In the genomic region with DNA sequence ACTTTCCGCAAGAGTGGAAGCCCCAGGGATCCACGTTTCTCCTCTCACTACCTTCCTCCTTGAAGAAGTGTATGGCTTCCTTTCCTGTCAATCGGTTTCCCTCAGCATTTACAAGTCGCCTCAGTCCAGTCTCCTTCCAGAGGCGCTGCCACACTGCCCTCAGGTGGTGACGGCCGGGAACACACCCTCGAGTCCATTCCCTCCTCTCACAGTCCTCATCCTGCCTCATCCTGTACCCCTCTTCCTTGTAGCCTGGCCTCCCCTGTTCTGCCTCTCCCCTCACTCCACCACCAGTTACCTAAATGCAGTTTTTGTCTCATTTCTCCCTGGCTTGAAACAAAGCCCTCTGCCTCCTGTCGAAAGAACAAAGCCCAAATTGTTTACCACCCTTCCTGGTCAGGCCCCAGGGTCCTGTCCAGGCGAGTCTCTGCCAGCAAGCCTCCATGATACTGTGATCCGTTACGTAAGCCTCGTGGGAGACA, we compare ENCODE assay signal across 8 cellular contexts. TPM values are rescaled to one million over a fixed set of nuclear protein-coding genes. Genes with fewer than 3 reads are reported as not detected.
DNase-seq lines count a peak whose midpoint lies in the region; ATAC-seq, FAIRE-seq and TF ChIP-seq lines count a peak whose summit lies in the region.

No MANE protein-coding gene starts in this region.

- no peaks in the 10 kb centered on the region for H3K27me3 ChIP-seq in breast epithelium
- H3K27me3 ChIP-seq in keratinocyte (ENCODE audit: control insufficient read depth, extremely low read depth, insufficient read depth, low read length): no peaks in the 10 kb centered on the region

- POLR2A ChIA-PET in activated B cell treated with CpG ODN at 0.5 μM for 24 hours (lab: Charles Lee): interaction anchor here (1.2 to 1.4 kb wide), 2 partner anchors 23 to 34 kb away, joined by 4 to 9 read pairs; a partner anchor contains a TSS

- no peaks in the 10 kb centered on the region for H3K79me2 ChIP-seq in keratinocyte (ENCODE audit: control insufficient read depth, insufficient read depth, low read length)

- intact Hi-C loops in Calu3 (cut with micrococcal nuclease; ENCODE audit: unreplicated experiment) (loop anchor here (1.0 to 2.0 kb wide), 3 partner anchors 70 to 120 kb away; no protein-coding TSS in a partner anchor), activated B cell treated with CpG ODN at 0.5 μM for 24 hours (cut with micrococcal nuclease) (loop anchor here (1.0 to 2.0 kb wide), 10 partner anchors 24 to 322 kb away; a partner anchor contains a TSS), breast epithelium (cut with DNase I; ENCODE audit: low total_unique reads) (loop anchor here (10.0 kb wide), 1 partner anchor 66 kb away; no protein-coding TSS in a partner anchor)

- H3K4me1 Mint-ChIP-seq in Calu3 (ENCODE audit: low read depth, unreplicated experiment) (peaks cover 18% of the 10 kb centered on the region), activated B cell treated with CpG ODN at 0.5 μM for 24 hours (peaks cover 7% of the 10 kb centered on the region)

- ATAC-seq in HG02798 (IDR thresholded peaks at IDR 0.05; ENCODE audit: poor library complexity, unreplicated experiment): peak; percentile 58
- peak; percentile 100 for ATAC-seq in activated B cell treated with CpG ODN at 0.5 μM for 24 hours (ENCODE audit: low read depth)
- ATAC-seq in HG03378 (IDR thresholded peaks at IDR 0.05; ENCODE audit: unreplicated experiment): no peak

- H3K4me1 ChIP-seq in breast epithelium: peaks cover 0 to 6% of the 10 kb centered on the region in 2 donors
- peaks cover 15% of the 10 kb centered on the region for H3K4me1 ChIP-seq in keratinocyte (ENCODE audit: control insufficient read depth, extremely low read depth, insufficient read depth, low read length)

- H3K9me1 ChIP-seq in keratinocyte (ENCODE audit: control insufficient read depth, extremely low read depth, insufficient read depth, low read length): no peaks in the 10 kb centered on the region

- DNase-seq in Calu3: peak; percentile 94
- DNase-seq in NCI-H345 treated with DMSO at 0.1 percent for 48 hours (lab: John Stamatoyannopoulos, UW; ENCODE audit: unreplicated experiment): peak; percentile 26
- peak; percentile 85 for DNase-seq in activated B cell treated with CpG ODN at 0.5 μM for 24 hours
- peak; percentile 85 to 92 for DNase-seq in breast epithelium (ENCODE audit: low spot score in 2 of 2)
- DNase-seq in keratinocyte (ENCODE audit: low read depth, low spot score): peak; percentile 60
- DNase-seq in stimulated activated CD4-positive, alpha-beta T cell treated with anti-CD3 and anti-CD28 coated beads, Interleukin-1b, Interleukin-23, amount 100 ng/mL, for 1 hour (ENCODE audit: low read depth in 2 of 2): peak; percentile 81 to 93

- no TSS peak for BruUV-seq in Calu3 (replicated peaks; lab: Mats Ljungman, UMichigan)

- no peaks in the 10 kb centered on the region for H3K27me3 Mint-ChIP-seq in Calu3 (ENCODE audit: unreplicated experiment)
- H3K27me3 Mint-ChIP-seq in activated B cell treated with CpG ODN at 0.5 μM for 24 hours: no peaks in the 10 kb centered on the region

- H3K36me3 ChIP-seq in breast epithelium (peaks cover 5% of the 10 kb centered on the region), keratinocyte (ENCODE audit: control insufficient read depth in 2 of 2, extremely low read depth in 1 of 2, insufficient read depth in 2 of 2, low read length in 2 of 2) (no peaks in the 10 kb centered on the region)

- H3K9me3 Mint-ChIP-seq in Calu3 (ENCODE audit: low read depth, unreplicated experiment) (no peaks in the 10 kb centered on the region), activated B cell treated with CpG ODN at 0.5 μM for 24 hours (no peaks in the 10 kb centered on the region)

- H3K36me3 Mint-ChIP-seq in Calu3 (ENCODE audit: insufficient read depth, unreplicated experiment): no peaks in the 10 kb centered on the region
- no peaks in the 10 kb centered on the region for H3K36me3 Mint-ChIP-seq in activated B cell treated with CpG ODN at 0.5 μM for 24 hours (ENCODE audit: low read depth)

- peak overlapping the region; percentile 37 for H3K27ac Mint-ChIP-seq in Calu3 (ENCODE audit: unreplicated experiment)
- peak overlapping the region; percentile 56 for H3K27ac Mint-ChIP-seq in activated B cell treated with CpG ODN at 0.5 μM for 24 hours

- no peaks in the 10 kb centered on the region for H4K20me1 ChIP-seq in keratinocyte (ENCODE audit: control insufficient read depth, extremely low read depth, insufficient read depth, low read length)

- no peak for TF ChIP-seq POLR2A in breast epithelium (IDR thresholded peaks at IDR 0.05)

- CTCF ChIA-PET in Calu3 (lab: Charles Lee): interaction anchor here (0.6 to 2.5 kb wide), 2 partner anchors 49 to 78 kb away, joined by 7 to 11 read pairs; no protein-coding TSS in a partner anchor
- CTCF ChIA-PET in activated B cell treated with CpG ODN at 0.5 μM for 24 hours (lab: Charles Lee): interaction anchor here (0.5 to 3.0 kb wide), 7 partner anchors 15 to 321 kb away, joined by 3 to 48 read pairs (median 4); a partner anchor contains a TSS

- H3K9ac ChIP-seq in keratinocyte (ENCODE audit: control insufficient read depth, extremely low read depth, insufficient read depth, low read length): peak overlapping the region; percentile 5

- no peaks in the 10 kb centered on the region for H3K9me3 ChIP-seq in breast epithelium
- H3K9me3 ChIP-seq in keratinocyte (ENCODE audit: control insufficient read depth, low read depth, low read length): no peaks in the 10 kb centered on the region

- H3K27ac ChIP-seq in breast epithelium (peak overlapping the region; percentile 68), keratinocyte (ENCODE audit: control insufficient read depth, insufficient read depth, low read length) (no peak overlapping the region)

- FAIRE-seq in keratinocyte (lab: Jason Lieb, UNC): peak; percentile 99

- no peak overlapping the region for H3K4me2 ChIP-seq in keratinocyte (ENCODE audit: control insufficient read depth, extremely low read depth, insufficient read depth, low read depth, low read length)

- peak overlapping the region; percentile 66 for H2AFZ ChIP-seq in keratinocyte (ENCODE audit: control insufficient read depth, low read length)

- TF ChIP-seq CTCF in Calu3 (IDR thresholded peaks at IDR 0.05; ENCODE audit: unreplicated experiment) (peak; percentile 95), activated B cell treated with CpG ODN at 0.5 μM for 24 hours (IDR thresholded peaks at IDR 0.05) (peak; percentile 44), breast epithelium (IDR thresholded peaks at IDR 0.05) (peak; percentile 92 to 94 (median 93)), keratinocyte (optimal IDR thresholded peaks at IDR 0.05 in 1 of 3, IDR thresholded peaks at IDR 0.05 in 1 of 3, conservative IDR thresholded peaks at IDR 0.05 in 1 of 3; ENCODE audit: extremely low read depth in 1 of 3, insufficient read depth in 2 of 3, low read length in 3 of 3) (peak; percentile 98 to 100 (median 99))

- dilution Hi-C loops in keratinocyte (cut with MboI; ENCODE audit: extremely low pct_ligation_motif_present, low sequenced_read_pairs): no loop called here

- no peak overlapping the region for H3K4me3 Mint-ChIP-seq in Calu3 (ENCODE audit: low read depth, unreplicated experiment)
- peak overlapping the region; percentile 20 for H3K4me3 Mint-ChIP-seq in activated B cell treated with CpG ODN at 0.5 μM for 24 hours

- H3K4me3 ChIP-seq in breast epithelium (no peak overlapping the region), keratinocyte (ENCODE audit: control insufficient read depth in 2 of 3, extremely low read depth in 1 of 3, insufficient read depth in 2 of 3, low read depth in 1 of 3, low read length in 3 of 3) (no peak overlapping the region)

RNA-seq across cellular contexts. Expression of a gene that starts 23.2 kb away (rescaled TPM):
- total RNA-seq in Calu3 (2022): 35.2 and 42.7 TPM in 2 replicates
- 59.8 and 62.7 TPM in 2 replicates for total RNA-seq in activated B cell treated with CpG ODN at 0.5 μM for 24 hours
- total RNA-seq in breast epithelium: 10 to 100 TPM; 31.8 to 49.5 (median 39.7) TPM
- polyA plus RNA-seq in keratinocyte: 41.3 to 67.8 TPM (median 45.3 TPM) in 3 replicates
- polyA plus RNA-seq in keratinocyte (2011; ENCODE audit: low read depth): 12.7 TPM
- polyA plus RNA-seq in keratinocyte (2011; cell fraction: cytosol; rRNA removed): 43.5 and 55.1 TPM in 2 replicates
- polyA plus RNA-seq in keratinocyte (2011; cell fraction: nucleus; rRNA removed): 15.1 and 19.6 TPM in 2 replicates
- 28.2 and 48.4 TPM in 2 replicates for polyA plus RNA-seq in keratinocyte (2012; ENCODE audit: low replicate concordance)
- 29.0 to 51.7 TPM (median 34.5 TPM) in 3 replicates for polyA minus RNA-seq in keratinocyte
- 41.6 TPM for polyA minus RNA-seq in keratinocyte (2011; cell fraction: cytosol; rRNA and poly(A)+ RNA removed)
- polyA minus RNA-seq in keratinocyte (2011; cell fraction: nucleus; rRNA and poly(A)+ RNA removed): 6.8 and 8.8 TPM in 2 replicates

RNA-seq across cellular contexts. Expression of a gene that starts 29.4 kb away (rescaled TPM):
- 2.0 and 3.0 TPM in 2 replicates for total RNA-seq in Calu3 (2022)
- total RNA-seq in activated B cell treated with CpG ODN at 0.5 μM for 24 hours: 1.2 and 1.8 TPM in 2 replicates
- total RNA-seq in breast epithelium: 10 to 100 TPM; 12.5 to 19.3 (median 15.1) TPM
- polyA plus RNA-seq in keratinocyte: 7.1 to 12.5 TPM (median 9.5 TPM) in 3 replicates
- polyA plus RNA-seq in keratinocyte (2011; ENCODE audit: low read depth): 6.0 TPM
- 5.4 and 7.7 TPM in 2 replicates for polyA plus RNA-seq in keratinocyte (2011; cell fraction: cytosol; rRNA removed)
- polyA plus RNA-seq in keratinocyte (2011; cell fraction: nucleus; rRNA removed): 7.7 and 8.5 TPM in 2 replicates
- 6.5 and 7.2 TPM in 2 replicates for polyA plus RNA-seq in keratinocyte (2012; ENCODE audit: low replicate concordance)
- polyA minus RNA-seq in keratinocyte: 6.1 to 13.7 TPM (median 10.1 TPM) in 3 replicates
- polyA minus RNA-seq in keratinocyte (2011; cell fraction: cytosol; rRNA and poly(A)+ RNA removed): 6.7 TPM
- 2.4 and 7.1 TPM in 2 replicates for polyA minus RNA-seq in keratinocyte (2011; cell fraction: nucleus; rRNA and poly(A)+ RNA removed)

RNA-seq across cellular contexts. Expression of a gene that starts 35.2 kb away (rescaled TPM):
- total RNA-seq in Calu3 (2022) (44.5 and 52.1 TPM in 2 replicates), activated B cell treated with CpG ODN at 0.5 μM for 24 hours (62.7 and 63.7 TPM in 2 replicates), breast epithelium (10 to 100 TPM; 22.5 to 36.0 (median 26.2) TPM)
- 8.5 to 10.4 TPM (median 10.3 TPM) in 3 replicates for polyA plus RNA-seq in keratinocyte
- 14.7 TPM for polyA plus RNA-seq in keratinocyte (2011; ENCODE audit: low read depth)
- 6.1 and 7.0 TPM in 2 replicates for polyA plus RNA-seq in keratinocyte (2011; cell fraction: cytosol; rRNA removed)
- polyA plus RNA-seq in keratinocyte (2011; cell fraction: nucleus; rRNA removed): 19.3 and 23.3 TPM in 2 replicates
- polyA plus RNA-seq in keratinocyte (2012; ENCODE audit: low replicate concordance): 9.8 and 17.6 TPM in 2 replicates
- polyA minus RNA-seq in keratinocyte: 14.0 to 28.2 TPM (median 16.3 TPM) in 3 replicates
- 6.3 TPM for polyA minus RNA-seq in keratinocyte (2011; cell fraction: cytosol; rRNA and poly(A)+ RNA removed)
- 7.2 and 8.5 TPM in 2 replicates for polyA minus RNA-seq in keratinocyte (2011; cell fraction: nucleus; rRNA and poly(A)+ RNA removed)

RNA-seq across cellular contexts. Expression of a gene that starts 43.3 kb away (rescaled TPM):
- total RNA-seq in Calu3 (2022): 84.1 and 97.8 TPM in 2 replicates
- total RNA-seq in activated B cell treated with CpG ODN at 0.5 μM for 24 hours: 63.5 and 67.0 TPM in 2 replicates
- 10 to 100 TPM; 72.9 to 99.1 (median 79.3) TPM for total RNA-seq in breast epithelium
- 74.2 to 133 TPM (median 130 TPM) in 3 replicates for polyA plus RNA-seq in keratinocyte
- polyA plus RNA-seq in keratinocyte (2011; ENCODE audit: low read depth): 98.8 TPM
- 127 and 178 TPM in 2 replicates for polyA plus RNA-seq in keratinocyte (2011; cell fraction: cytosol; rRNA removed)
- polyA plus RNA-seq in keratinocyte (2011; cell fraction: nucleus; rRNA removed): 46.1 and 50.4 TPM in 2 replicates
- 60.5 and 118 TPM in 2 replicates for polyA plus RNA-seq in keratinocyte (2012; ENCODE audit: low replicate concordance)
- polyA minus RNA-seq in keratinocyte: 11.5 to 46.4 TPM (median 28.0 TPM) in 3 replicates
- 35.3 TPM for polyA minus RNA-seq in keratinocyte (2011; cell fraction: cytosol; rRNA and poly(A)+ RNA removed)
- polyA minus RNA-seq in keratinocyte (2011; cell fraction: nucleus; rRNA and poly(A)+ RNA removed): 8.8 and 10.9 TPM in 2 replicates

Comparison
In these comparisons a context has a peak if more than half of its experiments do, and no peak if none do; other contexts are left out.
1. DNase-seq: peak in every context shown above with its lines; median percentile 94 in Calu3; 88 in breast epithelium; 87 in stimulated activated CD4-positive, alpha-beta T cell treated with anti-CD3 and anti-CD28 coated beads, Interleukin-1b, Interleukin-23, amount 100 ng/mL, for 1 hour; 85 in activated B cell treated with CpG ODN at 0.5 μM for 24 hours; 60 in keratinocyte; 26 in NCI-H345 treated with DMSO at 0.1 percent for 48 hours.
2. CTCF ChIP-seq: peak in every context shown above with its lines; median percentile 99 in keratinocyte; 95 in Calu3; 93 in breast epithelium; 44 in activated B cell treated with CpG ODN at 0.5 μM for 24 hours.